ENCODE assay signal across 1 cellular context in genomic region chr1:32249831-32250525, GRCh38.
A peak's percentile ranks its signal among the peaks of the same experiment; 100 is the strongest.
TF ChIP-seq lines count a peak whose summit lies in the region.

No MANE protein-coding gene starts in this region.

TF ChIP-seq in HepG2, 621 proteins besides CTCF, POLR2A, EP300 and RAD21 (continued from another document and continues in another):
- no peak for TF ChIP-seq ZBTB39 (CRISPR knock-in tag; IDR thresholded peaks at IDR 0.05)
- no peak for TF ChIP-seq XBP1 (CRISPR knock-in tag; IDR thresholded peaks at IDR 0.05)
- TF ChIP-seq STAT5B (CRISPR knock-in tag; IDR thresholded peaks at IDR 0.05) = no peak
- peak; percentile 62; the same call in 1 of the 2 replicates for TF ChIP-seq ZSCAN25 (CRISPR knock-in tag; IDR thresholded peaks at IDR 0.05)
- TF ChIP-seq ZNF432 (CRISPR knock-in tag; IDR thresholded peaks at IDR 0.05; ENCODE audit: borderline replicate concordance) = no peak
- no peak for TF ChIP-seq ZBTB44 (CRISPR knock-in tag; IDR thresholded peaks at IDR 0.05)
- no peak for TF ChIP-seq GTF2F1 (IDR thresholded peaks at IDR 0.05; ENCODE audit: low read length)
- TF ChIP-seq PRDM4 (CRISPR knock-in tag; IDR thresholded peaks at IDR 0.05; ENCODE audit: borderline replicate concordance) = no peak
- TF ChIP-seq ZNF569 (CRISPR knock-in tag; IDR thresholded peaks at IDR 0.05; ENCODE audit: borderline replicate concordance) = 0 out of 2 replicates have a peak, but pooled peaks have one; percentile 40
- TF ChIP-seq ZNF576 (CRISPR knock-in tag; IDR thresholded peaks at IDR 0.05) = no peak
- TF ChIP-seq ZNF180 (CRISPR knock-in tag; IDR thresholded peaks at IDR 0.05; ENCODE audit: borderline replicate concordance, low read depth) = no peak
- TF ChIP-seq KAT2B (IDR thresholded peaks at IDR 0.05; ENCODE audit: borderline replicate concordance, low read depth, low read length) = no peak
- TF ChIP-seq CBFB (CRISPR knock-in tag; IDR thresholded peaks at IDR 0.05) = 0 out of 2 replicates have a peak, but pooled peaks have one; percentile 30
- TF ChIP-seq ZFP1 (CRISPR knock-in tag; IDR thresholded peaks at IDR 0.05) = no peak
- TF ChIP-seq ATF2 (CRISPR knock-in tag; IDR thresholded peaks at IDR 0.05) = peak; percentile 74
- peak; percentile 77 for TF ChIP-seq ATF1 (CRISPR knock-in tag; IDR thresholded peaks at IDR 0.05)
- no peak for TF ChIP-seq NBN (conservative IDR thresholded peaks at IDR 0.05)
- peak; percentile 88 for TF ChIP-seq TARDBP (CRISPR knock-in tag; IDR thresholded peaks at IDR 0.05)
- TF ChIP-seq SOX5 (CRISPR knock-in tag; IDR thresholded peaks at IDR 0.05; ENCODE audit: borderline replicate concordance) = peak; percentile 89
- TF ChIP-seq NRL (CRISPR knock-in tag; IDR thresholded peaks at IDR 0.05; ENCODE audit: borderline replicate concordance) = peak; percentile 72; the same call in 1 of the 2 replicates
- no peak for TF ChIP-seq ZBTB2 (CRISPR knock-in tag; IDR thresholded peaks at IDR 0.05; ENCODE audit: low read depth)
- peak; percentile 96 for TF ChIP-seq NR2F1 (CRISPR knock-in tag; IDR thresholded peaks at IDR 0.05)
- peak; percentile 96 for TF ChIP-seq KDM6A (CRISPR knock-in tag; IDR thresholded peaks at IDR 0.05; ENCODE audit: low read depth)
- TF ChIP-seq ZHX1 (CRISPR knock-in tag; IDR thresholded peaks at IDR 0.05; ENCODE audit: low read depth) = peak; percentile 36; the same call in 1 of the 2 replicates
- no peak for TF ChIP-seq NFYB (CRISPR knock-in tag; IDR thresholded peaks at IDR 0.05)
- no peak for TF ChIP-seq SIN3A (IDR thresholded peaks at IDR 0.05; ENCODE audit: borderline replicate concordance, low read depth, low read length)
- TF ChIP-seq ZNF597 (CRISPR knock-in tag; IDR thresholded peaks at IDR 0.05) = no peak
- TF ChIP-seq TRIM22 (IDR thresholded peaks at IDR 0.05) = no peak
- TF ChIP-seq ZNF580 (CRISPR knock-in tag; IDR thresholded peaks at IDR 0.05; ENCODE audit: borderline replicate concordance, low read depth) = peak; percentile 86; the same call in 1 of the 2 replicates
- no peak for TF ChIP-seq PRMT3 (CRISPR knock-in tag; IDR thresholded peaks at IDR 0.05; ENCODE audit: borderline replicate concordance, low read depth)
- TF ChIP-seq TP53 (CRISPR knock-in tag; conservative IDR thresholded peaks at IDR 0.05) = 0 out of 2 replicates have a peak, but pooled peaks have one; percentile 64
- peak; percentile 46; the same call in 1 of the 2 replicates for TF ChIP-seq MYPOP (CRISPR knock-in tag; IDR thresholded peaks at IDR 0.05)
- TF ChIP-seq HMG20A (CRISPR knock-in tag; IDR thresholded peaks at IDR 0.05; ENCODE audit: borderline replicate concordance) = peak; percentile 89
- TF ChIP-seq MBNL3 (CRISPR knock-in tag; conservative IDR thresholded peaks at IDR 0.05) = no peak
- 0 out of 2 replicates have a peak, but pooled peaks have one; percentile 52 for TF ChIP-seq SRY (CRISPR knock-in tag; IDR thresholded peaks at IDR 0.05)
- TF ChIP-seq THAP9 (CRISPR knock-in tag; IDR thresholded peaks at IDR 0.05; ENCODE audit: borderline replicate concordance) = no peak; the same call in 1 of the 2 replicates
